Comparison of ENCODE assay signal across 1 cellular context in the genomic region with DNA sequence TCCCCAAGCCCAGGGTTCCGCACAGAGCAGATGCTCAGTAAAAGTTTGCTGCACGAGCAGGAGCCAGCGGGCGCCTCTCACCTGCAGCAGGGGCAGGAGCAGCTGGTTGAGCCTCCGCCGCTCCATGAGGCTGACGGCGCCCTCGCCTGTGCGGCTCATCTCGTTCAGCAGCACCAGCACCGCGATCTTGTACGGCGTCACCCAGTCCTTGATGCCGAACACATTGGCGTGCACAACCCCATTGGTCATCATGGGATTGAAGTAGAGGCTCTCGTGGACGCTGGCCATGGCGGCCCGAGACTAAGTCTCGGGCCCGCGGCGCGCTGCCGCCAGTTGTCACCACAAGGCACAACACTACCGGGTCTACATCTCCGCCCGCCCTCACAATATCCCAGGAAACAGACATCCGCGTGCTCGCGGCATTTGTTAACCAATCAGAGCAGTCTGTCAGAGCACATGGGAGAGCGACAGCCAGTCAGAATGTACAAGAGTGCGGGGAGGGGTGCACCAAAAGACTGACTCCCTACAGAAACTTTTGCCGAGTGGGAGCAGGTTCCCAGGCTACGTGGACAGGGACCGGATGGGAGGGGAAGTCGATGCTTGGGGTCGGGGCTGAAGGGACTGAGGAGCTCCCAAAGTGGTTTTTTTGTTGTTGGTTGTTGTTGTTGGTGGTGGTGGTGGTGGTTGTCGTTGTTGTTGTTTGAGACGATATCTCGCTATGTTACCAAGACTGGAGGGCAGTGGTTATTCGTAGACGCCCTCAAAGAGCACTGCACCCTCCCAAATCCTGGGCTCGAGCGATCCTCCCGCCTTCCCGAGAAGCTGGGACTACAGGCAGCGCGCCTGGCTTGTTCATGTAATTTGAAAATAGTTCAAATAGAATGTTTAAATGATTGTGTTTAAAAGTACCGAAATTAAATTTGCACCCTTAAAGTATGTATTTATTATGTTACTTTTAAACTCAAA.
TF ChIP-seq lines count a peak whose summit lies in the region.

A gene with protein sequence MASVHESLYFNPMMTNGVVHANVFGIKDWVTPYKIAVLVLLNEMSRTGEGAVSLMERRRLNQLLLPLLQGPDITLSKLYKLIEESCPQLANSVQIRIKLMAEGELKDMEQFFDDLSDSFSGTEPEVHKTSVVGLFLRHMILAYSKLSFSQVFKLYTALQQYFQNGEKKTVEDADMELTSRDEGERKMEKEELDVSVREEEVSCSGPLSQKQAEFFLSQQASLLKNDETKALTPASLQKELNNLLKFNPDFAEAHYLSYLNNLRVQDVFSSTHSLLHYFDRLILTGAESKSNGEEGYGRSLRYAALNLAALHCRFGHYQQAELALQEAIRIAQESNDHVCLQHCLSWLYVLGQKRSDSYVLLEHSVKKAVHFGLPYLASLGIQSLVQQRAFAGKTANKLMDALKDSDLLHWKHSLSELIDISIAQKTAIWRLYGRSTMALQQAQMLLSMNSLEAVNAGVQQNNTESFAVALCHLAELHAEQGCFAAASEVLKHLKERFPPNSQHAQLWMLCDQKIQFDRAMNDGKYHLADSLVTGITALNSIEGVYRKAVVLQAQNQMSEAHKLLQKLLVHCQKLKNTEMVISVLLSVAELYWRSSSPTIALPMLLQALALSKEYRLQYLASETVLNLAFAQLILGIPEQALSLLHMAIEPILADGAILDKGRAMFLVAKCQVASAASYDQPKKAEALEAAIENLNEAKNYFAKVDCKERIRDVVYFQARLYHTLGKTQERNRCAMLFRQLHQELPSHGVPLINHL (minus strand): TSS at position 359 of the 966 bp plus-strand sequence. CDS start 71 bp downstream, at position 288.

TF ChIP-seq in HepG2, 621 proteins besides CTCF, POLR2A, EP300 and RAD21 (continued from another document and continues in another):
- no peak for TF ChIP-seq SP1 (IDR thresholded peaks at IDR 0.05)
- peak; percentile 82 for TF ChIP-seq SP1 (CRISPR knock-in tag; IDR thresholded peaks at IDR 0.05)
- TF ChIP-seq ZNF556 (CRISPR knock-in tag; IDR thresholded peaks at IDR 0.05; ENCODE audit: borderline replicate concordance): peak; percentile 83; the same call in 1 of the 2 replicates
- TF ChIP-seq, protein P1, sequence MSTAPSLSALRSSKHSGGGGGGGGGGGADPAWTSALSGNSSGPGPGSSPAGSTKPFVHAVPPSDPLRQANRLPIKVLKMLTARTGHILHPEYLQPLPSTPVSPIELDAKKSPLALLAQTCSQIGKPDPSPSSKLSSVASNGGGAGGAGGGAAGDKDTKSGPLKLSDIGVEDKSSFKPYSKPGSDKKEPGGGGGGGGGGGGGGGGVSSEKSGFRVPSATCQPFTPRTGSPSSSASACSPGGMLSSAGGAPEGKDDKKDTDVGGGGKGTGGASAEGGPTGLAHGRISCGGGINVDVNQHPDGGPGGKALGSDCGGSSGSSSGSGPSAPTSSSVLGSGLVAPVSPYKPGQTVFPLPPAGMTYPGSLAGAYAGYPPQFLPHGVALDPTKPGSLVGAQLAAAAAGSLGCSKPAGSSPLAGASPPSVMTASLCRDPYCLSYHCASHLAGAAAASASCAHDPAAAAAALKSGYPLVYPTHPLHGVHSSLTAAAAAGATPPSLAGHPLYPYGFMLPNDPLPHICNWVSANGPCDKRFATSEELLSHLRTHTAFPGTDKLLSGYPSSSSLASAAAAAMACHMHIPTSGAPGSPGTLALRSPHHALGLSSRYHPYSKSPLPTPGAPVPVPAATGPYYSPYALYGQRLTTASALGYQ (CRISPR knock-in tag; IDR thresholded peaks at IDR 0.05): no peak
- TF ChIP-seq, protein P2, sequence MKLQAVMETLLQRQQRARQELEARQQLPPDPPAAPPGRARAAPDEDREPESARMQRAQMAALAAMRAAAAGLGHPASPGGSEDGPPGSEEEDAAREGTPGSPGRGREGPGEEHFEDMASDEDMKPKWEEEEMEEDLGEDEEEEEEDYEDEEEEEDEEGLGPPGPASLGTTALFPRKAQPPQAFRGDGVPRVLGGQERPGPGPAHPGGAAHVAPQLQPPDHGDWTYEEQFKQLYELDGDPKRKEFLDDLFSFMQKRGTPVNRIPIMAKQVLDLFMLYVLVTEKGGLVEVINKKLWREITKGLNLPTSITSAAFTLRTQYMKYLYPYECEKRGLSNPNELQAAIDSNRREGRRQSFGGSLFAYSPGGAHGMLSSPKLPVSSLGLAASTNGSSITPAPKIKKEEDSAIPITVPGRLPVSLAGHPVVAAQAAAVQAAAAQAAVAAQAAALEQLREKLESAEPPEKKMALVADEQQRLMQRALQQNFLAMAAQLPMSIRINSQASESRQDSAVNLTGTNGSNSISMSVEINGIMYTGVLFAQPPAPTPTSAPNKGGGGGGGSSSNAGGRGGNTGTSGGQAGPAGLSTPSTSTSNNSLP (IDR thresholded peaks at IDR 0.05; ENCODE audit: low read depth, low read length): no peak; the same call in 1 of the 2 replicates
- TF ChIP-seq, protein P3, sequence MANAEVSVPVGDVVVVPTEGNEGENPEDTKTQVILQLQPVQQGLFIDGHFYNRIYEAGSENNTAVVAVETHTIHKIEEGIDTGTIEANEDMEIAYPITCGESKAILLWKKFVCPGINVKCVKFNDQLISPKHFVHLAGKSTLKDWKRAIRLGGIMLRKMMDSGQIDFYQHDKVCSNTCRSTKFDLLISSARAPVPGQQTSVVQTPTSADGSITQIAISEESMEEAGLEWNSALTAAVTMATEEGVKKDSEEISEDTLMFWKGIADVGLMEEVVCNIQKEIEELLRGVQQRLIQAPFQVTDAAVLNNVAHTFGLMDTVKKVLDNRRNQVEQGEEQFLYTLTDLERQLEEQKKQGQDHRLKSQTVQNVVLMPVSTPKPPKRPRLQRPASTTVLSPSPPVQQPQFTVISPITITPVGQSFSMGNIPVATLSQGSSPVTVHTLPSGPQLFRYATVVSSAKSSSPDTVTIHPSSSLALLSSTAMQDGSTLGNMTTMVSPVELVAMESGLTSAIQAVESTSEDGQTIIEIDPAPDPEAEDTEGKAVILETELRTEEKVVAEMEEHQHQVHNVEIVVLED (CRISPR knock-in tag; IDR thresholded peaks at IDR 0.05; ENCODE audit: borderline replicate concordance): peak; percentile 85
- no peak for TF ChIP-seq NFATC3 (CRISPR knock-in tag; IDR thresholded peaks at IDR 0.05)
- no peak for TF ChIP-seq ZNF460 (CRISPR knock-in tag; IDR thresholded peaks at IDR 0.05; ENCODE audit: borderline replicate concordance)
- TF ChIP-seq ZNF883 (CRISPR knock-in tag; IDR thresholded peaks at IDR 0.05; ENCODE audit: not compliant biosample characterization): peak; percentile 68
- TF ChIP-seq SMC3 (IDR thresholded peaks at IDR 0.05; ENCODE audit: low read length): no peak
- TF ChIP-seq, protein P4, sequence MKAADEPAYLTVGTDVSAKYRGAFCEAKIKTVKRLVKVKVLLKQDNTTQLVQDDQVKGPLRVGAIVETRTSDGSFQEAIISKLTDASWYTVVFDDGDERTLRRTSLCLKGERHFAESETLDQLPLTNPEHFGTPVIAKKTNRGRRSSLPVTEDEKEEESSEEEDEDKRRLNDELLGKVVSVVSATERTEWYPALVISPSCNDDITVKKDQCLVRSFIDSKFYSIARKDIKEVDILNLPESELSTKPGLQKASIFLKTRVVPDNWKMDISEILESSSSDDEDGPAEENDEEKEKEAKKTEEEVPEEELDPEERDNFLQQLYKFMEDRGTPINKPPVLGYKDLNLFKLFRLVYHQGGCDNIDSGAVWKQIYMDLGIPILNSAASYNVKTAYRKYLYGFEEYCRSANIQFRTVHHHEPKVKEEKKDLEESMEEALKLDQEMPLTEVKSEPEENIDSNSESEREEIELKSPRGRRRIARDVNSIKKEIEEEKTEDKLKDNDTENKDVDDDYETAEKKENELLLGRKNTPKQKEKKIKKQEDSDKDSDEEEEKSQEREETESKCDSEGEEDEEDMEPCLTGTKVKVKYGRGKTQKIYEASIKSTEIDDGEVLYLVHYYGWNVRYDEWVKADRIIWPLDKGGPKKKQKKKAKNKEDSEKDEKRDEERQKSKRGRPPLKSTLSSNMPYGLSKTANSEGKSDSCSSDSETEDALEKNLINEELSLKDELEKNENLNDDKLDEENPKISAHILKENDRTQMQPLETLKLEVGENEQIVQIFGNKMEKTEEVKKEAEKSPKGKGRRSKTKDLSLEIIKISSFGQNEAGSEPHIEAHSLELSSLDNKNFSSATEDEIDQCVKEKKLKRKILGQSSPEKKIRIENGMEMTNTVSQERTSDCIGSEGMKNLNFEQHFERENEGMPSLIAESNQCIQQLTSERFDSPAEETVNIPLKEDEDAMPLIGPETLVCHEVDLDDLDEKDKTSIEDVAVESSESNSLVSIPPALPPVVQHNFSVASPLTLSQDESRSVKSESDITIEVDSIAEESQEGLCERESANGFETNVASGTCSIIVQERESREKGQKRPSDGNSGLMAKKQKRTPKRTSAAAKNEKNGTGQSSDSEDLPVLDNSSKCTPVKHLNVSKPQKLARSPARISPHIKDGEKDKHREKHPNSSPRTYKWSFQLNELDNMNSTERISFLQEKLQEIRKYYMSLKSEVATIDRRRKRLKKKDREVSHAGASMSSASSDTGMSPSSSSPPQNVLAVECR (CRISPR knock-in tag; IDR thresholded peaks at IDR 0.05; ENCODE audit: borderline replicate concordance): peak; percentile 94; the same call in 1 of the 2 replicates
- TF ChIP-seq SP4 (CRISPR knock-in tag; IDR thresholded peaks at IDR 0.05): peak; percentile 89
- TF ChIP-seq, protein P5, sequence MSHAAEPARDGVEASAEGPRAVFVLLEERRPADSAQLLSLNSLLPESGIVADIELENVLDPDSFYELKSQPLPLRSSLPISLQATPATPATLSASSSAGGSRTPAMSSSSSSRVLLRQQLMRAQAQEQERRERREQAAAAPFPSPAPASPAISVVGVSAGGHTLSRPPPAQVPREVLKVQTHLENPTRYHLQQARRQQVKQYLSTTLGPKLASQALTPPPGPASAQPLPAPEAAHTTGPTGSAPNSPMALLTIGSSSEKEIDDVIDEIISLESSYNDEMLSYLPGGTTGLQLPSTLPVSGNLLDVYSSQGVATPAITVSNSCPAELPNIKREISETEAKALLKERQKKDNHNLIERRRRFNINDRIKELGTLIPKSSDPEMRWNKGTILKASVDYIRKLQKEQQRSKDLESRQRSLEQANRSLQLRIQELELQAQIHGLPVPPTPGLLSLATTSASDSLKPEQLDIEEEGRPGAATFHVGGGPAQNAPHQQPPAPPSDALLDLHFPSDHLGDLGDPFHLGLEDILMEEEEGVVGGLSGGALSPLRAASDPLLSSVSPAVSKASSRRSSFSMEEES (CRISPR knock-in tag; IDR thresholded peaks at IDR 0.05): peak; percentile 70
- no peak for TF ChIP-seq FIP1L1 (IDR thresholded peaks at IDR 0.05; ENCODE audit: borderline replicate concordance, insufficient read depth, low read depth, low read length)
- TF ChIP-seq, protein P6, sequence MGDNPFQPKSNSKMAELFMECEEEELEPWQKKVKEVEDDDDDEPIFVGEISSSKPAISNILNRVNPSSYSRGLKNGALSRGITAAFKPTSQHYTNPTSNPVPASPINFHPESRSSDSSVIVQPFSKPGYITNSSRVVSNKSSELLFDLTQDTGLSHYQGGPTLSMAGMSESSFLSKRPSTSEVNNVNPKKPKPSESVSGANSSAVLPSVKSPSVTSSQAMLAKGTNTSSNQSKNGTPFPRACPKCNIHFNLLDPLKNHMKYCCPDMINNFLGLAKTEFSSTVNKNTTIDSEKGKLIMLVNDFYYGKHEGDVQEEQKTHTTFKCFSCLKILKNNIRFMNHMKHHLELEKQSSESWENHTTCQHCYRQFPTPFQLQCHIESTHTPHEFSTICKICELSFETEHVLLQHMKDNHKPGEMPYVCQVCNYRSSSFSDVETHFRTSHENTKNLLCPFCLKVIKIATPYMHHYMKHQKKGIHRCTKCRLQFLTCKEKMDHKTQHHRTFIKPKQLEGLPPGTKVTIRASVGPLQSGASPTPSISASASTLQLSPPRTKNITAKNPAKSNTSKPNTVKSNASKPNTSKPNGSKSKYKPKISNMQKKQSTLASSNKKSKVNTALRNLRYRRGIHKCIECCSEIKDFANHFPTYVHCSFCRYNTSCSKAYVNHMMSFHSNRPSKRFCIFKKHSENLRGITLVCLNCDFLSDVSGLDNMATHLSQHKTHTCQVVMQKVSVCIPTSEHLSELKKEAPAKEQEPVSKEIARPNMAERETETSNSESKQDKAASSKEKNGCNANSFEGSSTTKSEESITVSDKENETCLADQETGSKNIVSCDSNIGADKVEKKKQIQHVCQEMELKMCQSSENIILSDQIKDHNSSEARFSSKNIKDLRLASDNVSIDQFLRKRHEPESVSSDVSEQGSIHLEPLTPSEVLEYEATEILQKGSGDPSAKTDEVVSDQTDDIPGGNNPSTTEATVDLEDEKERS (CRISPR knock-in tag; IDR thresholded peaks at IDR 0.05): no peak; the same call in 1 of the 2 replicates
- TF ChIP-seq, protein P7, sequence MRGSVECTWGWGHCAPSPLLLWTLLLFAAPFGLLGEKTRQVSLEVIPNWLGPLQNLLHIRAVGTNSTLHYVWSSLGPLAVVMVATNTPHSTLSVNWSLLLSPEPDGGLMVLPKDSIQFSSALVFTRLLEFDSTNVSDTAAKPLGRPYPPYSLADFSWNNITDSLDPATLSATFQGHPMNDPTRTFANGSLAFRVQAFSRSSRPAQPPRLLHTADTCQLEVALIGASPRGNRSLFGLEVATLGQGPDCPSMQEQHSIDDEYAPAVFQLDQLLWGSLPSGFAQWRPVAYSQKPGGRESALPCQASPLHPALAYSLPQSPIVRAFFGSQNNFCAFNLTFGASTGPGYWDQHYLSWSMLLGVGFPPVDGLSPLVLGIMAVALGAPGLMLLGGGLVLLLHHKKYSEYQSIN (CRISPR knock-in tag; IDR thresholded peaks at IDR 0.05; ENCODE audit: borderline replicate concordance): no peak
- no peak for TF ChIP-seq ZNF232 (CRISPR knock-in tag; IDR thresholded peaks at IDR 0.05; ENCODE audit: borderline replicate concordance)
- TF ChIP-seq ZNF703 (CRISPR knock-in tag; IDR thresholded peaks at IDR 0.05; ENCODE audit: borderline replicate concordance): no peak
- no peak for TF ChIP-seq ZNF775 (CRISPR knock-in tag; IDR thresholded peaks at IDR 0.05; ENCODE audit: borderline replicate concordance)
- peak; percentile 47; the same call in 1 of the 2 replicates for TF ChIP-seq HIVEP1 (CRISPR knock-in tag; IDR thresholded peaks at IDR 0.05)
- TF ChIP-seq TEAD3 (CRISPR knock-in tag; optimal IDR thresholded peaks at IDR 0.05; ENCODE audit: borderline replicate concordance): no peak
- peak; percentile 89; the same call in 1 of the 2 replicates for TF ChIP-seq ZZZ3 (CRISPR knock-in tag; IDR thresholded peaks at IDR 0.05; ENCODE audit: borderline replicate concordance)
- TF ChIP-seq, protein P8, sequence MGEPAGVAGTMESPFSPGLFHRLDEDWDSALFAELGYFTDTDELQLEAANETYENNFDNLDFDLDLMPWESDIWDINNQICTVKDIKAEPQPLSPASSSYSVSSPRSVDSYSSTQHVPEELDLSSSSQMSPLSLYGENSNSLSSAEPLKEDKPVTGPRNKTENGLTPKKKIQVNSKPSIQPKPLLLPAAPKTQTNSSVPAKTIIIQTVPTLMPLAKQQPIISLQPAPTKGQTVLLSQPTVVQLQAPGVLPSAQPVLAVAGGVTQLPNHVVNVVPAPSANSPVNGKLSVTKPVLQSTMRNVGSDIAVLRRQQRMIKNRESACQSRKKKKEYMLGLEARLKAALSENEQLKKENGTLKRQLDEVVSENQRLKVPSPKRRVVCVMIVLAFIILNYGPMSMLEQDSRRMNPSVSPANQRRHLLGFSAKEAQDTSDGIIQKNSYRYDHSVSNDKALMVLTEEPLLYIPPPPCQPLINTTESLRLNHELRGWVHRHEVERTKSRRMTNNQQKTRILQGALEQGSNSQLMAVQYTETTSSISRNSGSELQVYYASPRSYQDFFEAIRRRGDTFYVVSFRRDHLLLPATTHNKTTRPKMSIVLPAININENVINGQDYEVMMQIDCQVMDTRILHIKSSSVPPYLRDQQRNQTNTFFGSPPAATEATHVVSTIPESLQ (CRISPR knock-in tag; conservative IDR thresholded peaks at IDR 0.05): no peak
- TF ChIP-seq ATF7 (IDR thresholded peaks at IDR 0.05): no peak
- 0 out of 2 replicates have a peak, but pooled peaks have one; percentile 20 for TF ChIP-seq ATF7 (CRISPR knock-in tag; IDR thresholded peaks at IDR 0.05)
- TF ChIP-seq GFI1 (CRISPR knock-in tag; IDR thresholded peaks at IDR 0.05; ENCODE audit: borderline replicate concordance): peak; percentile 69
